In the genomic region with DNA sequence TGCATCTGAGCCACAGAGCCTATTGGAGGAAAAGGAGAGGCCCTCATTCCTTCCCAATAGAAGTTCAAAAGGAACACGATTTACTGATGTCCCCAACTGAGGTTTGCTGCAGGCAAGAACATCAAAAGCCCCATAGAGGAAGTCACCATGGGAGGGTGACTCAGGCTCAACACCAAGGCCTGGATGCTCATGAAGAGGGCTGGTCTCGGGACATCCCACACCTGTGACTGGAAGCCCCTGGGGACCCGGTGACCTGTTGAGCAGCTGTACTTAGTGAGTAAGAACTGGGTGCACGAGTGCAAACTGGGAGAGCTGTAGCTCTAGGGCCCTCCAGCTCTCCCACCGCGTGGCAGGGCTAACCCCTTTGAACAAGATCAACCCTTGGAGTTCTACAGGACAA, we compare ENCODE assay signal across 16 cellular contexts. TPM values are rescaled to one million over a fixed set of nuclear protein-coding genes. Genes with fewer than 3 reads are reported as not detected.
DNase-seq lines count a peak whose midpoint lies in the region; ATAC-seq, FAIRE-seq and TF ChIP-seq lines count a peak whose summit lies in the region.
"Had no signal": no experiment of that assay in that cellular context is flagged by ENCODE, and none has a peak within 500 bp of the region (broad histone marks: within the 10 kb centered on the region; RNA-seq: fewer than 3 reads in every experiment).

No MANE protein-coding gene starts in this region.

- no peak for TF ChIP-seq CTCF in GM20000 (IDR thresholded peaks at IDR 0.05; ENCODE audit: extremely low read depth, missing control alignments)
- TF ChIP-seq CTCF in endodermal cell (conservative IDR thresholded peaks at IDR 0.05): no peak
- no peak for TF ChIP-seq CTCF in D721Med (IDR thresholded peaks at IDR 0.05; ENCODE audit: insufficient read depth, missing control alignments)

- no peaks in the 10 kb centered on the region for H3K36me3 ChIP-seq in endodermal cell (ENCODE audit: control insufficient read depth, insufficient read depth, low read length)

- H3K36me3 Mint-ChIP-seq in naive B cell (no peaks in the 10 kb centered on the region), endodermal cell (ENCODE audit: low read depth) (no peaks in the 10 kb centered on the region)

- H3K9me3 Mint-ChIP-seq in naive B cell (no peaks in the 10 kb centered on the region), endodermal cell (no peaks in the 10 kb centered on the region)

- no peaks in the 10 kb centered on the region for H3K4me1 ChIP-seq in endodermal cell (ENCODE audit: control insufficient read depth, insufficient read depth, low read length)

- H3K4me3 ChIP-seq in endodermal cell (ENCODE audit: low read length): no peak overlapping the region

- peak; percentile 21 for DNase-seq in activated naive CD4-positive, alpha-beta T cell treated with Interleukin-2 at 50 U/mL for 16 hours
- DNase-seq in activated naive CD4-positive, alpha-beta T cell (lab: John Stamatoyannopoulos, UW): no peak
- DNase-seq in GM20000 (ENCODE audit: low spot score): peak; percentile 57
- no peak for DNase-seq in naive B cell
- no peak for DNase-seq in endodermal cell
- no peak for DNase-seq in D721Med (ENCODE audit: insufficient read length, low spot score)
- no peak for DNase-seq in GM19240 (ENCODE audit: insufficient read length, low spot score)
- DNase-seq: DMS153; effector CD4-positive, alpha-beta T cell; foreskin melanocyte; midbrain; NCI-H1417 treated with DMSO at 0.1 percent for 48 hours; RPMI8226; stimulated activated naive CD4-positive, alpha-beta T cell had no signal

- H3K4me3 Mint-ChIP-seq in naive B cell: no peak overlapping the region
- no peak overlapping the region for H3K4me3 Mint-ChIP-seq in endodermal cell

- no peaks in the 10 kb centered on the region for H3K27me3 Mint-ChIP-seq in naive B cell
- peaks cover 3% of the 10 kb centered on the region for H3K27me3 Mint-ChIP-seq in endodermal cell (ENCODE audit: insufficient read depth)

- FAIRE-seq in D721Med (lab: Jason Lieb, UNC): no peak

- peaks cover 22 to 34% (median 30%) of the 10 kb centered on the region in 3 donors for H3K4me1 Mint-ChIP-seq in naive B cell
- peaks cover 6% of the 10 kb centered on the region for H3K4me1 Mint-ChIP-seq in endodermal cell

- H3K27ac Mint-ChIP-seq in naive B cell (peak overlapping the region in 1 of 6 donors; percentile 65), endodermal cell (no peak overlapping the region)
- H3K27ac Mint-ChIP-seq: progenitor cell of endocrine pancreas had no signal

- ATAC-seq in HG03442 (IDR thresholded peaks at IDR 0.05; ENCODE audit: unreplicated experiment) (peak; percentile 81), naive B cell (ENCODE audit: low read depth in 2 of 2) (peak; percentile 40 to 45)

- H3K9me3 ChIP-seq in endodermal cell (ENCODE audit: control insufficient read depth, low read length): no peaks in the 10 kb centered on the region

- 91 to 93% methylated on average over 6 of the region's 6 CpGs for WGBS in endodermal cell (ENCODE audit: insufficient coverage in 1 of 2, insufficient read length in 1 of 2), 2 experiments

- H3K27me3 ChIP-seq in endodermal cell (ENCODE audit: control insufficient read depth, insufficient read depth, low read length, poor library complexity, severe bottlenecking): no peaks in the 10 kb centered on the region

- H3K9ac ChIP-seq in endodermal cell (ENCODE audit: extremely low read depth, low read length, poor library complexity, severe bottlenecking): no peak overlapping the region

- no peak overlapping the region for H3K27ac ChIP-seq in endodermal cell (ENCODE audit: low read depth, low read length)

RNA-seq across cellular contexts. Expression of a gene that starts 38.0 kb away (rescaled TPM):
- polyA plus RNA-seq in naive B cell (ENCODE audit: low read depth in 6 of 6): 1 to 10 TPM; 2.1 to 5.7 (median 2.7) TPM
- total RNA-seq in endodermal cell: 10 to 100 TPM; 10.6 to 10.8 TPM
- 17.0 TPM for polyA plus RNA-seq in endodermal cell (2013, experiment 1 of 2)
- polyA plus RNA-seq in endodermal cell (2013, experiment 2 of 2): 16.5 TPM

Comparison
In these comparisons a context has a peak if more than half of its experiments do, and no peak if none do; other contexts are left out.
1. DNase-seq: peak in activated naive CD4-positive, alpha-beta T cell treated with Interleukin-2 at 50 U/mL for 16 hours (single experiment) and GM20000 (single experiment); none in activated naive CD4-positive, alpha-beta T cell (0 of 4), naive B cell (single experiment), endodermal cell (single experiment), D721Med (single experiment) and GM19240 (single experiment).